1 cellular context compared by ENCODE assay signal in genomic region chr9:19232830-19233194, GRCh38.
TF ChIP-seq lines count a peak whose summit lies in the region.

No MANE protein-coding gene starts in this region.

TF ChIP-seq in SK-N-SH, 30 proteins besides CTCF, POLR2A, EP300 and RAD21 (continued from another document):
- TF ChIP-seq, protein P1, sequence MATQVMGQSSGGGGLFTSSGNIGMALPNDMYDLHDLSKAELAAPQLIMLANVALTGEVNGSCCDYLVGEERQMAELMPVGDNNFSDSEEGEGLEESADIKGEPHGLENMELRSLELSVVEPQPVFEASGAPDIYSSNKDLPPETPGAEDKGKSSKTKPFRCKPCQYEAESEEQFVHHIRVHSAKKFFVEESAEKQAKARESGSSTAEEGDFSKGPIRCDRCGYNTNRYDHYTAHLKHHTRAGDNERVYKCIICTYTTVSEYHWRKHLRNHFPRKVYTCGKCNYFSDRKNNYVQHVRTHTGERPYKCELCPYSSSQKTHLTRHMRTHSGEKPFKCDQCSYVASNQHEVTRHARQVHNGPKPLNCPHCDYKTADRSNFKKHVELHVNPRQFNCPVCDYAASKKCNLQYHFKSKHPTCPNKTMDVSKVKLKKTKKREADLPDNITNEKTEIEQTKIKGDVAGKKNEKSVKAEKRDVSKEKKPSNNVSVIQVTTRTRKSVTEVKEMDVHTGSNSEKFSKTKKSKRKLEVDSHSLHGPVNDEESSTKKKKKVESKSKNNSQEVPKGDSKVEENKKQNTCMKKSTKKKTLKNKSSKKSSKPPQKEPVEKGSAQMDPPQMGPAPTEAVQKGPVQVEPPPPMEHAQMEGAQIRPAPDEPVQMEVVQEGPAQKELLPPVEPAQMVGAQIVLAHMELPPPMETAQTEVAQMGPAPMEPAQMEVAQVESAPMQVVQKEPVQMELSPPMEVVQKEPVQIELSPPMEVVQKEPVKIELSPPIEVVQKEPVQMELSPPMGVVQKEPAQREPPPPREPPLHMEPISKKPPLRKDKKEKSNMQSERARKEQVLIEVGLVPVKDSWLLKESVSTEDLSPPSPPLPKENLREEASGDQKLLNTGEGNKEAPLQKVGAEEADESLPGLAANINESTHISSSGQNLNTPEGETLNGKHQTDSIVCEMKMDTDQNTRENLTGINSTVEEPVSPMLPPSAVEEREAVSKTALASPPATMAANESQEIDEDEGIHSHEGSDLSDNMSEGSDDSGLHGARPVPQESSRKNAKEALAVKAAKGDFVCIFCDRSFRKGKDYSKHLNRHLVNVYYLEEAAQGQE (IDR thresholded peaks at IDR 0.05; ENCODE audit: low read depth, low read length), result no peak
- TF ChIP-seq GABPA (IDR thresholded peaks at IDR 0.05; ENCODE audit: low read depth) (no peak), FOXM1 (IDR thresholded peaks at IDR 0.05; ENCODE audit: low read depth) (no peak), MXI1 (IDR thresholded peaks at IDR 0.05; ENCODE audit: low read depth, low read length) (no peak), TEAD4 (IDR thresholded peaks at IDR 0.05; ENCODE audit: borderline replicate concordance, insufficient read depth) (no peak)
- TF ChIP-seq, protein P2, sequence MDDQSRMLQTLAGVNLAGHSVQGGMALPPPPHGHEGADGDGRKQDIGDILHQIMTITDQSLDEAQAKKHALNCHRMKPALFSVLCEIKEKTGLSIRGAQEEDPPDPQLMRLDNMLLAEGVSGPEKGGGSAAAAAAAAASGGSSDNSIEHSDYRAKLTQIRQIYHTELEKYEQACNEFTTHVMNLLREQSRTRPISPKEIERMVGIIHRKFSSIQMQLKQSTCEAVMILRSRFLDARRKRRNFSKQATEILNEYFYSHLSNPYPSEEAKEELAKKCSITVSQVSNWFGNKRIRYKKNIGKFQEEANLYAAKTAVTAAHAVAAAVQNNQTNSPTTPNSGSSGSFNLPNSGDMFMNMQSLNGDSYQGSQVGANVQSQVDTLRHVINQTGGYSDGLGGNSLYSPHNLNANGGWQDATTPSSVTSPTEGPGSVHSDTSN (IDR thresholded peaks at IDR 0.05), result no peak
TF ChIP-seq in SK-N-SH: peak in this region for 0.
